In genomic region chr2:98601532-98602132, GRCh38 we compare ENCODE assay signal across 2 cellular contexts.
TF ChIP-seq lines count a peak whose summit lies in the region.

No MANE protein-coding gene starts in this region.

TF ChIP-seq in HEK293, 187 proteins besides CTCF, POLR2A, EP300 and RAD21 (continued from another document and continues in another):
- TF ChIP-seq ATF2 (tag by site-specific recombination; IDR thresholded peaks at IDR 0.05; ENCODE audit: low read depth) (no peak), ZNF521 (tag by site-specific recombination; IDR thresholded peaks at IDR 0.05) (no peak), ZNF302 (tag by site-specific recombination; IDR thresholded peaks at IDR 0.05; ENCODE audit: low read depth) (no peak), ZBTB48 (tag by site-specific recombination; IDR thresholded peaks at IDR 0.05) (0 out of 2 replicates have a peak, but pooled peaks have one; percentile 25), ZBTB10 (tag by site-specific recombination; IDR thresholded peaks at IDR 0.05) (no peak), ZBTB49 (tag by site-specific recombination; IDR thresholded peaks at IDR 0.05; ENCODE audit: low read depth) (no peak), PRDM10 (tag by site-specific recombination; IDR thresholded peaks at IDR 0.05) (peak; percentile 73), ZNF654 (tag by site-specific recombination; IDR thresholded peaks at IDR 0.05; ENCODE audit: low read depth) (peak; percentile 68), ZSCAN4 (tag by site-specific recombination; IDR thresholded peaks at IDR 0.05) (no peak), ZNF202 (tag by site-specific recombination; IDR thresholded peaks at IDR 0.05; ENCODE audit: borderline replicate concordance) (no peak), ZBTB1 (tag by site-specific recombination; IDR thresholded peaks at IDR 0.05) (no peak), ZFHX2 (tag by site-specific recombination; conservative IDR thresholded peaks at IDR 0.05) (no peak), SCRT2 (tag by site-specific recombination; IDR thresholded peaks at IDR 0.05) (peak; percentile 76)

TF ChIP-seq in GM12878, 131 proteins besides CTCF, POLR2A, EP300 and RAD21 (continued from another document):
- no peak for TF ChIP-seq ZNF592 (IDR thresholded peaks at IDR 0.05)
- TF ChIP-seq CHD2 (IDR thresholded peaks at IDR 0.05; ENCODE audit: borderline replicate concordance, low read depth, low read length) = no peak
- TF ChIP-seq SMARCA5 (IDR thresholded peaks at IDR 0.05) = 0 out of 2 replicates have a peak, but pooled peaks have one; percentile 31
- peak; percentile 27; the same call in 1 of the 2 replicates for TF ChIP-seq POLR2AphosphoS5 (IDR thresholded peaks at IDR 0.05; ENCODE audit: low read length)
- no peak for TF ChIP-seq STAT1 (conservative IDR thresholded peaks at IDR 0.05)
- TF ChIP-seq EGR1 (IDR thresholded peaks at IDR 0.05; ENCODE audit: borderline replicate concordance in 1 of 2, low read depth in 2 of 2, low read length in 2 of 2) = no peak
- no peak for TF ChIP-seq ZBTB40 (IDR thresholded peaks at IDR 0.05; ENCODE audit: borderline replicate concordance)
- TF ChIP-seq SMC3 (IDR thresholded peaks at IDR 0.05; ENCODE audit: borderline replicate concordance, low read length) = peak; percentile 62; the same call in 1 of the 2 replicates
- TF ChIP-seq BACH1 (IDR thresholded peaks at IDR 0.05; ENCODE audit: borderline replicate concordance) = no peak
- peak; percentile 54; the same call in 1 of the 3 replicates for TF ChIP-seq POU2F2 (IDR thresholded peaks at IDR 0.05; ENCODE audit: borderline replicate concordance, low read depth, low read length)
- 0 out of 2 replicates have a peak, but pooled peaks have one; percentile 15 for TF ChIP-seq NR2F1 (conservative IDR thresholded peaks at IDR 0.05)
- TF ChIP-seq HDAC6 (IDR thresholded peaks at IDR 0.05; ENCODE audit: unreplicated experiment) = no peak
- 0 out of 2 replicates have a peak, but pooled peaks have one; percentile 11 for TF ChIP-seq CREB1 (IDR thresholded peaks at IDR 0.05; ENCODE audit: low read depth)
- TF ChIP-seq RB1 (IDR thresholded peaks at IDR 0.05; ENCODE audit: borderline replicate concordance) = no peak
